ENCODE assay signal across 8 cellular contexts in the genomic region with DNA sequence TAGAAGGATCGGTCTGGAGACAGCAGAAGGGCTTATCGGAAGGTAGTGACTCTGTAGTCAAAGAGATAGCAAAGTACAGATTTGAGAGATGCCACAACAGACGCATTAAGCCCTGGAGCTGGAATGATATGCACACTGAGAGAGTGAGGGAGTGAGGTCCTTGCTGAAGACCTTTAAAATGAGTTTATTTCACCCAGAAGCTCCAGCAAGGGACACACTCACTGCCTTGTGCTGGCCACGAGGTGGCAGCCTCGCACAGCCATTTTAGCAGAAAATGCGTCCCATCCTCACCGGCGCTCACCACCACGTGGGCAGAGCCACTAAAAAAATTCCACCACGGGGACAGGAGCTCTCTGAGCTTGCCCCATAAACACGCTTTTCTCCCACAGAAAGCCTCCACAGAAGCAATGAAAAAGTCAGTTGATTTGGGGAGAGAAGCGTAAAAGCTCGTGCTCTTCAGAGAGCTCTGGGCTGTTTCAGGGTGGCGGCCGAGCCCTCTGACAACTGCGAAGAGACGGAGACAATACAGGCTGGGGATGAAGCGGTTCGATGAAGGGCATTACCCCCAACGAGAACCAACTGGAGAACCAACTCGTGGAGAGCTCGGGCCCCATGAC.
DNase-seq lines count a peak whose midpoint lies in the region; ATAC-seq and TF ChIP-seq lines count a peak whose summit lies in the region.

No MANE protein-coding gene starts in this region.

- POLR2A ChIA-PET in GM10248 (lab: Yijun Ruan, JAX), result interaction anchor here (0.6 to 0.8 kb wide), 2 partner anchors 12 to 557 kb away, joined by 3 to 7 read pairs; no protein-coding TSS in a partner anchor

- CTCF ChIA-PET in GM10248 (lab: Yijun Ruan, JAX), result interaction anchor here (0.6 to 8.7 kb wide), 72 partner anchors 8 to 825 kb away, joined by 3 to 141 read pairs (median 5); no protein-coding TSS in a partner anchor

- H3K4me3 ChIP-seq in ovary (no peak overlapping the region), upper lobe of left lung (no peak overlapping the region)

- H3K27me3 ChIP-seq in ovary (no peaks in the 10 kb centered on the region), upper lobe of left lung (no peaks in the 10 kb centered on the region)

- H3K4me1 ChIP-seq in ovary (ENCODE audit: insufficient read depth), result peaks cover 13% of the 10 kb centered on the region
- H3K4me1 ChIP-seq in upper lobe of left lung, result peaks cover 69 to 95% (median 84%) of the 10 kb centered on the region in 4 donors

- TF ChIP-seq POLR2A in ovary (IDR thresholded peaks at IDR 0.05), result no peak
- TF ChIP-seq POLR2A in upper lobe of left lung (IDR thresholded peaks at IDR 0.05), result no peak

- intact Hi-C loops in ovary (cut with DNase I), result loop anchor here (2.0 to 10.0 kb wide), 7 partner anchors 108 to 618 kb away; no protein-coding TSS in a partner anchor

- H3K36me3 ChIP-seq in ovary, result no peaks in the 10 kb centered on the region
- H3K36me3 ChIP-seq in upper lobe of left lung, result peaks cover 0 to 53% (median 28%) of the 10 kb centered on the region in 4 donors

- H3K27ac ChIP-seq in ovary (peak overlapping the region; percentile 13 to 48), upper lobe of left lung (peak overlapping the region; percentile 54 to 81 (median 64))

- DNase-seq in GM10248 (ENCODE audit: extremely low spot score) (peak; percentile 75), HT1080 (ENCODE audit: low read depth) (peak; percentile 71), SK-N-DZ (ENCODE audit: low spot score) (peak; percentile 79), glomerular visceral epithelial cell (ENCODE audit: extremely low spot score) (peak; percentile 84), ovary (peak; percentile 74 to 86 (median 79)), upper lobe of left lung (peak; percentile 39 to 76)
- DNase-seq in activated naive CD4-positive, alpha-beta T cell treated with anti-CD3 and anti-CD28 coated beads, Interleukin-2, amount 50 U/mL, for 16 hours, result peak; percentile 75

- TF ChIP-seq EP300 in ovary (IDR thresholded peaks at IDR 0.05), result no peak
- TF ChIP-seq EP300 in upper lobe of left lung (IDR thresholded peaks at IDR 0.05), result peak in 1 of 4 donors; percentile 19

- 37 to 43% (median 37%) methylated on average over 22 of the region's 22 CpGs for WGBS in ovary, 3 donors
- WGBS in upper lobe of left lung, 2 donors, result 52 to 55% methylated on average over 18 to 22 of the region's 22 CpGs

- TF ChIP-seq CTCF in GM10248 (IDR thresholded peaks at IDR 0.05; ENCODE audit: control extremely low read depth, extremely low read depth, low read depth, missing control alignments) (peak; percentile 82), ovary (IDR thresholded peaks at IDR 0.05) (peak; percentile 67 to 89 (median 78)), upper lobe of left lung (IDR thresholded peaks at IDR 0.05) (peak; percentile 67 to 86 (median 82))

- H3K9me3 ChIP-seq in ovary (no peaks in the 10 kb centered on the region), upper lobe of left lung (no peaks in the 10 kb centered on the region)

- peak; percentile 67 to 77 for ATAC-seq in upper lobe of left lung (ENCODE audit: low FRiP score in 2 of 2)
- no peak for ATAC-seq in GM21576 (IDR thresholded peaks at IDR 0.05; ENCODE audit: unreplicated experiment)
